In genomic region chr15:58770519-58770856, GRCh38 we compare ENCODE assay signal across 8 cellular contexts. TPM values are rescaled to one million over a fixed set of nuclear protein-coding genes. Genes with fewer than 3 reads are reported as not detected.
DNase-seq lines count a peak whose midpoint lies in the region; ATAC-seq, FAIRE-seq and TF ChIP-seq lines count a peak whose summit lies in the region.

No MANE protein-coding gene starts in this region.

- TF ChIP-seq CTCF in AG04450 (IDR thresholded peaks at IDR 0.05; ENCODE audit: low read depth, low read length), result 0 out of 2 replicates have a peak, but pooled peaks have one; percentile 31
- TF ChIP-seq CTCF in esophagus muscularis mucosa (IDR thresholded peaks at IDR 0.05), result peak in 1 of 3 experiments; percentile 30

- intact Hi-C loops in esophagus muscularis mucosa (cut with DNase I), result loop anchor here (2.0 kb wide), 1 partner anchor 162 kb away; the partner anchor contains the start of gene SLTM

- H3K27ac ChIP-seq in AG04450 (ENCODE audit: low read depth, low read length) (peak overlapping the region; percentile 97), esophagus muscularis mucosa (replicated peaks in 1 of 4) (peak overlapping the region; percentile 99)

- no peaks in the 10 kb centered on the region for H3K9me3 Mint-ChIP-seq in T-cell

- H2AFZ ChIP-seq in neuron (ENCODE audit: low read depth, low read length), result peak overlapping the region; percentile 78

- peak; percentile 35 for FAIRE-seq in GM12891 (lab: Jason Lieb, UNC)

- POLR2A ChIA-PET in AG04450 (lab: Yijun Ruan, JAX), result interaction anchor here (0.6 to 2.6 kb wide), 14 partner anchors 11 to 548 kb away, joined by 3 to 75 read pairs (median 4); partner anchors contain the start of gene ADAM10
- POLR2A ChIA-PET in T-cell (lab: Charles Lee), result interaction anchor here (0.6 to 2.3 kb wide), 9 partner anchors 15 to 867 kb away, joined by 3 to 23 read pairs (median 5); partner anchors contain the start of gene ADAM10 (in 2 of the 2)

- ATAC-seq in HG03175 (IDR thresholded peaks at IDR 0.05; ENCODE audit: unreplicated experiment) (peak; percentile 40), T-cell (replicated peaks in 1 of 4) (peak; percentile 32 to 42 (median 36)), HG03108 (IDR thresholded peaks at IDR 0.05; ENCODE audit: unreplicated experiment) (no peak)

- H3K27me3 Mint-ChIP-seq in T-cell, result no peaks in the 10 kb centered on the region

- CTCF ChIA-PET in AG04450 (lab: Charles Lee) (interaction anchor here (0.5 to 3.8 kb wide), 29 partner anchors 11 to 759 kb away, joined by 3 to 26 read pairs (median 4); partner anchors contain the start of gene ADAM10), T-cell (lab: Charles Lee) (interaction anchor here (0.5 to 2.5 kb wide), 16 partner anchors 9 to 1463 kb away, joined by 3 to 35 read pairs (median 4); partner anchors contain the start of gene ADAM10 (in 2 of the 2))

- H3K27me3 ChIP-seq in AG04450 (ENCODE audit: control insufficient read depth, insufficient read depth, low read length) (no peaks in the 10 kb centered on the region), esophagus muscularis mucosa (no peaks in the 10 kb centered on the region), neuron (ENCODE audit: insufficient read depth, low read length) (no peaks in the 10 kb centered on the region)

- peak overlapping the region; percentile 68 for H3K4me3 ChIP-seq in AG04450 (ENCODE audit: low read depth, low read length)
- peak overlapping the region; percentile 90 to 98 (median 96) for H3K4me3 ChIP-seq in esophagus muscularis mucosa
- peak overlapping the region; percentile 64 for H3K4me3 ChIP-seq in neuron (ENCODE audit: low read length)

- H3K36me3 Mint-ChIP-seq in T-cell, result no peaks in the 10 kb centered on the region

- H3K4me1 ChIP-seq in esophagus muscularis mucosa (peaks cover 26 to 49% (median 45%) of the 10 kb centered on the region in 4 donors), neuron (ENCODE audit: insufficient read depth, low read length) (peaks cover 21% of the 10 kb centered on the region)

- WGBS in esophagus muscularis mucosa, result 0% methylated on average over 9 of the region's 9 CpGs

- H3K9me3 ChIP-seq in AG04450 (ENCODE audit: control insufficient read depth, insufficient read depth, low read length), result no peaks in the 10 kb centered on the region; the same call in 1 of the 2 replicates
- no peaks in the 10 kb centered on the region for H3K9me3 ChIP-seq in esophagus muscularis mucosa
- H3K9me3 ChIP-seq in neuron (ENCODE audit: low read length), result no peaks in the 10 kb centered on the region

- no peak for TF ChIP-seq POLR2A in GM12891 (IDR thresholded peaks at IDR 0.05; ENCODE audit: low read depth, low read length)
- no peak for TF ChIP-seq POLR2A in esophagus muscularis mucosa (IDR thresholded peaks at IDR 0.05; ENCODE audit: low read depth)

- peaks cover 9 to 15% (median 10%) of the 10 kb centered on the region in 3 donors for H3K4me1 Mint-ChIP-seq in T-cell

- peak; percentile 46 for DNase-seq in AG04450 (ENCODE audit: low read depth, low spot score)
- DNase-seq in GM12891 (ENCODE audit: insufficient read length, low spot score), result peak; percentile 39
- peak in 6 of 34 experiments; percentile 6 to 30 (median 18) for DNase-seq in T-cell
- DNase-seq in esophagus muscularis mucosa (ENCODE audit: extremely low spot score), result no peak
- DNase-seq in hypothalamus (lab: John Stamatoyannopoulos, UW), result no peak

- peak overlapping the region; percentile 92 to 94 for H3K27ac Mint-ChIP-seq in T-cell

- H3K4me3 Mint-ChIP-seq in T-cell, result peak overlapping the region in 1 of 3 donors; percentile 92

- no peak for TF ChIP-seq EP300 in esophagus muscularis mucosa (IDR thresholded peaks at IDR 0.05)

- H3K36me3 ChIP-seq in esophagus muscularis mucosa (no peaks in the 10 kb centered on the region), neuron (ENCODE audit: insufficient read depth, low read length) (no peaks in the 10 kb centered on the region)

TF ChIP-seq in GM12891, 5 proteins besides CTCF, POLR2A, EP300 and RAD21:
- no peak for TF ChIP-seq TAF1 (IDR thresholded peaks at IDR 0.05; ENCODE audit: low read depth, low read length)
- TF ChIP-seq POLR2AphosphoS5 (IDR thresholded peaks at IDR 0.05; ENCODE audit: low read depth, low read length), result no peak
- no peak for TF ChIP-seq SPI1 (IDR thresholded peaks at IDR 0.05; ENCODE audit: low read depth, low read length)
- no peak for TF ChIP-seq PAX5 (IDR thresholded peaks at IDR 0.05; ENCODE audit: insufficient read depth, low read length, severe bottlenecking)
- no peak for TF ChIP-seq POU2F2 (IDR thresholded peaks at IDR 0.05; ENCODE audit: low read depth, low read length)
TF ChIP-seq in GM12891: peak in this region for 0.

RNA-seq across cellular contexts. Expression of gene MINDY2, which starts 0.6 kb away (rescaled TPM):
- 11.0 and 17.5 TPM in 2 replicates for polyA plus RNA-seq in AG04450 (2011; rRNA removed)
- 20.4 and 29.6 TPM in 2 replicates for polyA minus RNA-seq in AG04450 (2011; rRNA and poly(A)+ RNA removed)
- polyA plus RNA-seq in GM12891 (2012; ENCODE audit: low read depth, missing spikeins), result 1.2 TPM
- total RNA-seq in T-cell (10 to 100 TPM; 11.7 to 17.9 (median 15.9) TPM), esophagus muscularis mucosa (10 to 100 TPM; 26.6 to 38.2 (median 29.2) TPM)

RNA-seq across cellular contexts. Expression of gene ADAM10, which starts 21.0 kb away (rescaled TPM):
- 198 and 220 TPM in 2 replicates for polyA plus RNA-seq in AG04450 (2011; rRNA removed)
- polyA minus RNA-seq in AG04450 (2011; rRNA and poly(A)+ RNA removed), result 182 and 257 TPM in 2 replicates
- polyA plus RNA-seq in GM12891 (2012; ENCODE audit: low read depth, missing spikeins), result 41.8 TPM
- total RNA-seq in T-cell (100 to 1,000 TPM in 4 of 5 donors, 10 to 100 TPM in 1; 99.5 to 146 (median 113) TPM), esophagus muscularis mucosa (10 to 100 TPM; 43.8 to 58.8 (median 48.5) TPM)

Comparison
In these comparisons a context has a peak if more than half of its experiments do, and no peak if none do; other contexts are left out.
1. DNase-seq: peak in AG04450 (single experiment) and GM12891 (single experiment); none in esophagus muscularis mucosa (single experiment) and hypothalamus (0 of 51).
2. Peak in every context shown above with its lines, with median percentiles within 50 percentile points of each other: H3K4me3 ChIP-seq.